Comparison of ENCODE assay signal across 2 cellular contexts in genomic region chr17:41026668-41027471, GRCh38.
TF ChIP-seq lines count a peak whose summit lies in the region.

TSS of gene KRTAP1-5 (minus strand) at chr17:41027208. CDS start at chr17:41027155, 53 bp downstream.

TF ChIP-seq in IMR-90, 13 proteins besides CTCF, POLR2A, EP300 and RAD21:
- TF ChIP-seq CEBPB (IDR thresholded peaks at IDR 0.05; ENCODE audit: low read depth, low read length) = peak; percentile 93
- no peak for TF ChIP-seq RFX5 (IDR thresholded peaks at IDR 0.05; ENCODE audit: low read depth, low read length)
- no peak for TF ChIP-seq MXI1 (IDR thresholded peaks at IDR 0.05; ENCODE audit: borderline replicate concordance, low read depth, low read length)
- TF ChIP-seq FOS (IDR thresholded peaks at IDR 0.05; ENCODE audit: low read depth, low read length) = 0 out of 2 replicates have a peak, but pooled peaks have one; percentile 28
- TF ChIP-seq RCOR1 (IDR thresholded peaks at IDR 0.05; ENCODE audit: insufficient replicate concordance, low read length) = peak; percentile 28
- TF ChIP-seq NFE2L2 (IDR thresholded peaks at IDR 0.05; ENCODE audit: low read depth, low read length) = no peak
- no peak for TF ChIP-seq MAZ (IDR thresholded peaks at IDR 0.05; ENCODE audit: borderline replicate concordance, low read depth, low read length)
- TF ChIP-seq USF2 (IDR thresholded peaks at IDR 0.05; ENCODE audit: low read depth, low read length) = no peak
- TF ChIP-seq SMC3 (IDR thresholded peaks at IDR 0.05; ENCODE audit: low read depth, low read length) = no peak
- no peak for TF ChIP-seq ELK1 (IDR thresholded peaks at IDR 0.05; ENCODE audit: borderline replicate concordance, low read depth, low read length)
- no peak for TF ChIP-seq CHD1 (IDR thresholded peaks at IDR 0.05; ENCODE audit: low read depth, low read length)
- peak; percentile 4; the same call in 1 of the 2 replicates for TF ChIP-seq BHLHE40 (IDR thresholded peaks at IDR 0.05; ENCODE audit: low read depth, low read length)
- TF ChIP-seq MAFK (IDR thresholded peaks at IDR 0.05; ENCODE audit: low read depth, low read length) = no peak
TF ChIP-seq in IMR-90: peak in this region for 4.

TF ChIP-seq in HepG2, 621 proteins besides CTCF, POLR2A, EP300 and RAD21:
- TF ChIP-seq MEIS2 (CRISPR knock-in tag; IDR thresholded peaks at IDR 0.05) (no peak), ZNF687 (CRISPR knock-in tag; IDR thresholded peaks at IDR 0.05) (peak; percentile 23; the same call in 1 of the 2 replicates)
